8 cellular contexts compared by ENCODE assay signal in genomic region chr5:142324871-142325676, GRCh38. TPM values are rescaled to one million over a fixed set of nuclear protein-coding genes. Genes with fewer than 3 reads are reported as not detected.
DNase-seq lines count a peak whose midpoint lies in the region; TF ChIP-seq lines count a peak whose summit lies in the region.

Gene SPRY4, minus strand, starts transcription at chr5:142325021. Its CDS starts 9,913 bp downstream, at chr5:142315108.

- peaks cover 48% of the 10 kb centered on the region for H3K27me3 Mint-ChIP-seq in activated naive CD4-positive, alpha-beta T cell treated with anti-CD3 and anti-CD28 coated beads, Interleukin-2, amount 50 U/mL, for 24 hours

- no peaks in the 10 kb centered on the region for H3K9me3 ChIP-seq in SK-N-MC (ENCODE audit: low read depth, low read length)

- CTCF ChIA-PET in HEK293T (lab: Yijun Ruan, JAX) = interaction anchor here (0.5 to 1.0 kb wide), 5 partner anchors 98 to 446 kb away, joined by 3 to 4 read pairs (median 3); no protein-coding TSS in a partner anchor

- H3K36me3 Mint-ChIP-seq in activated naive CD4-positive, alpha-beta T cell treated with anti-CD3 and anti-CD28 coated beads, Interleukin-2, amount 50 U/mL, for 24 hours = no peaks in the 10 kb centered on the region

- DNase-seq in GM04503 (ENCODE audit: low read depth) (peak; percentile 85), HEK293T (ENCODE audit: extremely low spot score) (peak; percentile 93), MV-4-11 (lab: John Stamatoyannopoulos, UW) (peak; percentile 84), SK-N-MC (ENCODE audit: low read depth, low spot score) (peak; percentile 94), glomerular endothelial cell (ENCODE audit: extremely low read depth, low read depth, low spot score) (peak; percentile 97), nucleus accumbens (lab: John Stamatoyannopoulos, UW) (peak in 55 of 56 donors; percentile 22 to 94 (median 80)), superior temporal gyrus (ENCODE audit: extremely low spot score) (peak; percentile 93)

- H3K4me3 ChIP-seq in SK-N-MC = peak within 1 kb of the TSS; percentile 77

- no peaks in the 10 kb centered on the region for H3K36me3 ChIP-seq in SK-N-MC (ENCODE audit: insufficient read depth, low read length)

- POLR2A ChIA-PET in HEK293T (lab: Yijun Ruan, JAX) = no interaction called here

- H3K4me3 Mint-ChIP-seq in activated naive CD4-positive, alpha-beta T cell treated with anti-CD3 and anti-CD28 coated beads, Interleukin-2, amount 50 U/mL, for 24 hours = peak within 1 kb of the TSS; percentile 89

- no peaks in the 10 kb centered on the region for H3K9me3 Mint-ChIP-seq in activated naive CD4-positive, alpha-beta T cell treated with anti-CD3 and anti-CD28 coated beads, Interleukin-2, amount 50 U/mL, for 24 hours

- peaks cover 32% of the 10 kb centered on the region for H3K4me1 Mint-ChIP-seq in activated naive CD4-positive, alpha-beta T cell treated with anti-CD3 and anti-CD28 coated beads, Interleukin-2, amount 50 U/mL, for 24 hours

- no peak within 1 kb of the TSS for H3K27ac ChIP-seq in SK-N-MC

- peak within 1 kb of the TSS; percentile 84 for H3K27ac Mint-ChIP-seq in activated naive CD4-positive, alpha-beta T cell treated with anti-CD3 and anti-CD28 coated beads, Interleukin-2, amount 50 U/mL, for 24 hours

- no peak within 1 kb of the TSS for H3K9ac ChIP-seq in SK-N-MC (ENCODE audit: insufficient read length)

TF ChIP-seq in HEK293T, 16 proteins besides CTCF, POLR2A, EP300 and RAD21:
- TF ChIP-seq, protein P1, sequence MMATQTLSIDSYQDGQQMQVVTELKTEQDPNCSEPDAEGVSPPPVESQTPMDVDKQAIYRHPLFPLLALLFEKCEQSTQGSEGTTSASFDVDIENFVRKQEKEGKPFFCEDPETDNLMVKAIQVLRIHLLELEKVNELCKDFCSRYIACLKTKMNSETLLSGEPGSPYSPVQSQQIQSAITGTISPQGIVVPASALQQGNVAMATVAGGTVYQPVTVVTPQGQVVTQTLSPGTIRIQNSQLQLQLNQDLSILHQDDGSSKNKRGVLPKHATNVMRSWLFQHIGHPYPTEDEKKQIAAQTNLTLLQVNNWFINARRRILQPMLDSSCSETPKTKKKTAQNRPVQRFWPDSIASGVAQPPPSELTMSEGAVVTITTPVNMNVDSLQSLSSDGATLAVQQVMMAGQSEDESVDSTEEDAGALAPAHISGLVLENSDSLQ (IDR thresholded peaks at IDR 0.05) = no peak; the same call in 1 of the 2 replicates
- TF ChIP-seq ZNF384 (IDR thresholded peaks at IDR 0.05) = peak; percentile 89

RNA-seq across cellular contexts. Expression of gene SPRY4, which starts in this region (rescaled TPM):
- total RNA-seq in glomerular endothelial cell = 38.1 and 69.1 TPM in 2 replicates
